Comparison of ENCODE assay signal across 12 cellular contexts in the genomic region with DNA sequence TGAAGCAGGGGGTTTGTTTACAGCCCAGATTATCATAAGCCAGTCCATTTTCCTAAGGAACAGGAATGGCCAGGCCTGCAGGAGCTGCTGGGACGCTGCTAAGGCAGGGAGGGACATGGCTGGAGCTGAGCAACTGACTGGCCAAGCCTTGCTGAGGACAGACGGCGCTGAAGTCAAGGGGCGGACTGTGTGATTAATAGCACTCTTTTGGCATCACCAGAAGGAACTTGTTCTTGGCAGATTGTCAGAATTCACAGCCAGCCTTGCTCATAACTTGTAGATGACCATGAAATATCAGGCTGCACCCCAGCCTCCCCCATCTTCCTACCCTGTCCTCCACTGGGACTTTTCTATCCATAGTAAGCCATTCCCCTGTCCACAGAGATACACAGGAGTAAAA. TPM values are rescaled to one million over a fixed set of nuclear protein-coding genes. Genes with fewer than 3 reads are reported as not detected.
DNase-seq lines count a peak whose midpoint lies in the region; FAIRE-seq and TF ChIP-seq lines count a peak whose summit lies in the region.
"Had no signal": no experiment of that assay in that cellular context is flagged by ENCODE, and none has a peak within 500 bp of the region (broad histone marks: within the 10 kb centered on the region; RNA-seq: fewer than 3 reads in every experiment).

No MANE protein-coding gene starts in this region.

- no peak overlapping the region for H3K4me3 Mint-ChIP-seq in mesothelial cell of epicardium
- H3K4me3 Mint-ChIP-seq: activated CD8-positive, alpha-beta memory T cell treated with anti-CD3 and anti-CD28 coated beads, Interleukin-2, amount 10 ng/mL, durations not matched to agents 7 days and 5 days had no signal

- DNase-seq in AG08395 (ENCODE audit: low spot score) = peak; percentile 68
- DNase-seq in NCI-H226 = peak; percentile 64
- peak; percentile 68 for DNase-seq in bronchial epithelial cell (ENCODE audit: low read depth)
- no peak for DNase-seq in mesothelial cell of epicardium (ENCODE audit: low spot score in 2 of 2, unreplicated experiment in 2 of 2)
- no peak for DNase-seq in NCI-H345 (lab: John Stamatoyannopoulos, UW)
- DNase-seq in Kasumi-1 (lab: John Stamatoyannopoulos, UW) = no peak
- DNase-seq in iPS-NIHi7 (ENCODE audit: extremely low spot score) = no peak
- no peak for DNase-seq in NAMALWA (ENCODE audit: low spot score)
- DNase-seq: activated CD8-positive, alpha-beta memory T cell treated with anti-CD3 and anti-CD28 coated beads, Interleukin-2, amount 10 ng/mL, durations not matched to agents 7 days and 5 days; transverse colon had no signal

- H3K36me3 ChIP-seq in bronchial epithelial cell (ENCODE audit: control insufficient read depth, insufficient read depth, low read length) = no peaks in the 10 kb centered on the region
- H3K36me3 ChIP-seq: transverse colon had no signal

- no peak for FAIRE-seq in bronchial epithelial cell (lab: Jason Lieb, UNC)
- FAIRE-seq: endometrium, TTC549 had no signal

- H3K4me3 ChIP-seq in bronchial epithelial cell (ENCODE audit: low read depth, low read length) = no peak overlapping the region
- H3K4me3 ChIP-seq: transverse colon had no signal

- H3K27me3 ChIP-seq in bronchial epithelial cell (ENCODE audit: control insufficient read depth, insufficient read depth, low read length) = peaks cover 8% of the 10 kb centered on the region

- peak overlapping the region; percentile 17 for H3K27ac Mint-ChIP-seq in mesothelial cell of epicardium
- H3K27ac Mint-ChIP-seq: activated CD8-positive, alpha-beta memory T cell treated with anti-CD3 and anti-CD28 coated beads, Interleukin-2, amount 10 ng/mL, durations not matched to agents 7 days and 5 days had no signal

- H3K9me3 Mint-ChIP-seq in mesothelial cell of epicardium = peaks cover 5% of the 10 kb centered on the region

- no peaks in the 10 kb centered on the region for H3K4me1 Mint-ChIP-seq in mesothelial cell of epicardium
- H3K4me1 Mint-ChIP-seq: activated CD8-positive, alpha-beta memory T cell treated with anti-CD3 and anti-CD28 coated beads, Interleukin-2, amount 10 ng/mL, durations not matched to agents 7 days and 5 days had no signal

- H3K36me3 Mint-ChIP-seq in mesothelial cell of epicardium = no peaks in the 10 kb centered on the region
- H3K36me3 Mint-ChIP-seq: activated CD8-positive, alpha-beta memory T cell treated with anti-CD3 and anti-CD28 coated beads, Interleukin-2, amount 10 ng/mL, durations not matched to agents 7 days and 5 days had no signal

- no peak for TF ChIP-seq CTCF in bronchial epithelial cell (IDR thresholded peaks at IDR 0.05; ENCODE audit: insufficient read depth, low read length, severe bottlenecking)
- TF ChIP-seq CTCF in mesothelial cell of epicardium (IDR thresholded peaks at IDR 0.05; ENCODE audit: unreplicated experiment) = no peak

- H3K27me3 Mint-ChIP-seq in mesothelial cell of epicardium (ENCODE audit: low read depth) = peaks cover 32% of the 10 kb centered on the region

RNA-seq across cellular contexts. Expression of a gene that starts 15.0 kb away (rescaled TPM):
- total RNA-seq in bronchial epithelial cell (not detected in 2 replicates), mesothelial cell of epicardium (not detected in 3 replicates)
- total RNA-seq: activated CD8-positive, alpha-beta memory T cell treated with anti-CD3 and anti-CD28 coated beads, Interleukin-2, amount 10 ng/mL, durations not matched to agents 7 days and 5 days had no signal

Comparison
In these comparisons a context has a peak if more than half of its experiments do, and no peak if none do; other contexts are left out.
1. DNase-seq: peak in AG08395 (single experiment), NCI-H226 (single experiment) and bronchial epithelial cell (single experiment); none in mesothelial cell of epicardium (0 of 2), NCI-H345 (single experiment), Kasumi-1 (0 of 2), iPS-NIHi7 (single experiment) and NAMALWA (single experiment).